8 cellular contexts compared by ENCODE assay signal in the genomic region with DNA sequence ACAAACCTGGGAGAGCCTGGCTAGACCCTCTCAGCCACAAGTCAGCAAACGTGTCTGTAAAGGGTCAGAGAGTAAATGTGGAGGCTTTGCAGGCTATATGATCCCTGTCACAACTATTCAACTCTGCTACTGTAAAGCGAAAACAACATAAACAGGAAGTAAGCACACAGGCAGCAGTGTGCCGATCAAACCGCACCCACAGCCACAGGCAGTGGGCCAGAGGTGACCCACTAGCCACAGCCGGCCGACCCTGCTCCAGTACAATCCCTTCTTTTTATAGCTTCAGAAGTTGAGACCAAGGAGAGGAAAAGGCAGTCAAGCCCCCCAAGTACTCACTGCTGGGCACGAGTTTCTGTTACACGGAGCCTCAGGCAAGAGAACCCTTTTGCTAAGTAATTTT.
A peak's percentile ranks its signal among the peaks of the same experiment; 100 is the strongest.
DNase-seq lines count a peak whose midpoint lies in the region; ATAC-seq and TF ChIP-seq lines count a peak whose summit lies in the region.

No MANE protein-coding gene starts in this region.

- H3K27me3 ChIP-seq in CD4-positive, alpha-beta T cell (ENCODE audit: control insufficient read depth, insufficient read depth, low read length) = no peaks in the 10 kb centered on the region
- H3K27me3 ChIP-seq in Panc1 (ENCODE audit: control insufficient read depth, insufficient read depth, low read length) (no peaks in the 10 kb centered on the region), left lung (no peaks in the 10 kb centered on the region)

- no peaks in the 10 kb centered on the region for H3K36me3 ChIP-seq in Panc1 (ENCODE audit: control insufficient read depth, insufficient read depth, low read length)
- no peaks in the 10 kb centered on the region for H3K36me3 ChIP-seq in left lung

- peaks cover 40% of the 10 kb centered on the region for H3K4me1 Mint-ChIP-seq in CD4-positive, alpha-beta T cell (ENCODE audit: low read depth)
- H3K4me1 Mint-ChIP-seq in naive thymus-derived CD8-positive, alpha-beta T cell = peaks cover under 1 to 24% (median 20%) of the 10 kb centered on the region in 4 donors

- CTCF ChIA-PET in CD4-positive, alpha-beta T cell (lab: Charles Lee) = no interaction called here
- CTCF ChIA-PET in Panc1 (lab: Charles Lee) = no interaction called here

- ATAC-seq in CD4-positive, alpha-beta T cell (ENCODE audit: poor library complexity) = no peak
- ATAC-seq in GM21737 (IDR thresholded peaks at IDR 0.05; ENCODE audit: unreplicated experiment) (peak; percentile 69), Panc1 (peak; percentile 84), left lung (peak; percentile 70), HG03196 (IDR thresholded peaks at IDR 0.05; ENCODE audit: unreplicated experiment) (no peak)
- no peak for ATAC-seq in naive thymus-derived CD8-positive, alpha-beta T cell

- TF ChIP-seq CTCF in CD4-positive, alpha-beta T cell (IDR thresholded peaks at IDR 0.05) = no peak
- no peak for TF ChIP-seq CTCF in Panc1 (IDR thresholded peaks at IDR 0.05)
- TF ChIP-seq CTCF in left lung (IDR thresholded peaks at IDR 0.05) = no peak
- TF ChIP-seq CTCF in GM10266 (IDR thresholded peaks at IDR 0.05; ENCODE audit: control insufficient read depth, insufficient read depth, low read depth, missing control alignments) = no peak

- in situ Hi-C loops in Panc1 (cut with HindIII; ENCODE audit: low pct_unique_long_range_greater_than_20kb, low sequenced_read_pairs) = no loop called here

- H3K27me3 Mint-ChIP-seq in CD4-positive, alpha-beta T cell = no peaks in the 10 kb centered on the region
- H3K27me3 Mint-ChIP-seq in naive thymus-derived CD8-positive, alpha-beta T cell = no peaks in the 10 kb centered on the region

- POLR2A ChIA-PET in CD4-positive, alpha-beta T cell (lab: Charles Lee) = no interaction called here
- POLR2A ChIA-PET in Panc1 (lab: Charles Lee) = no interaction called here
- POLR2A ChIA-PET in naive thymus-derived CD8-positive, alpha-beta T cell (lab: Charles Lee) = interaction anchor here (1.5 kb wide), 1 partner anchor 71 kb away, joined by 4 read pairs; no protein-coding TSS in a partner anchor

- peak overlapping the region; percentile 45 for H3K4me3 Mint-ChIP-seq in CD4-positive, alpha-beta T cell
- peak overlapping the region in 4 of 10 donors; percentile 6 to 80 (median 43) for H3K4me3 Mint-ChIP-seq in naive thymus-derived CD8-positive, alpha-beta T cell

- H3K36me3 Mint-ChIP-seq in CD4-positive, alpha-beta T cell (ENCODE audit: low read depth) = no peaks in the 10 kb centered on the region
- no peaks in the 10 kb centered on the region for H3K36me3 Mint-ChIP-seq in naive thymus-derived CD8-positive, alpha-beta T cell

- no peak overlapping the region for H3K27ac ChIP-seq in CD4-positive, alpha-beta T cell (ENCODE audit: low read depth, low read length)
- H3K27ac ChIP-seq in Panc1 (ENCODE audit: low read length) (peak overlapping the region; percentile 75), left lung (peak overlapping the region in 1 of 2 donors; percentile 60)

- DNase-seq in CD4-positive, alpha-beta T cell = no peak
- DNase-seq in Panc1 (ENCODE audit: low read depth, low spot score) = no peak
- DNase-seq in left lung = peak; percentile 65 to 85
- no peak for DNase-seq in activated CD4-positive, alpha-beta T cell treated with anti-CD3 and anti-CD28 coated beads, Interleukin-2, amount 50 U/mL, for 4 hours
- DNase-seq in naive thymus-derived CD8-positive, alpha-beta T cell = no peak
- DNase-seq in GM10266 (ENCODE audit: extremely low spot score) = no peak

- intact Hi-C loops in CD4-positive, alpha-beta T cell (cut with DNase I, micrococcal nuclease) = no loop called here
- intact Hi-C loops in Panc1 (cut with micrococcal nuclease; ENCODE audit: unreplicated experiment) (no loop called here), left lung (cut with DNase I) (no loop called here)

- H3K4me1 ChIP-seq in Panc1 (ENCODE audit: control insufficient read depth, insufficient read depth, low read length) (peaks cover 10% of the 10 kb centered on the region; the same call in 1 of the 2 replicates), left lung (peaks cover 0 to 27% of the 10 kb centered on the region in 2 donors)

- no TSS peak for BruUV-seq in Panc1 (replicated peaks; lab: Mats Ljungman, UMichigan)

- peak overlapping the region; percentile 8 for H3K27ac Mint-ChIP-seq in CD4-positive, alpha-beta T cell
- H3K27ac Mint-ChIP-seq in naive thymus-derived CD8-positive, alpha-beta T cell = peak overlapping the region in 4 of 10 donors; percentile 56 to 85 (median 76)

- H3K9me3 ChIP-seq in CD4-positive, alpha-beta T cell (ENCODE audit: control insufficient read depth, low read length) = no peaks in the 10 kb centered on the region
- H3K9me3 ChIP-seq in Panc1 (ENCODE audit: control insufficient read depth, insufficient read depth, low read depth, low read length) (no peaks in the 10 kb centered on the region), left lung (no peaks in the 10 kb centered on the region)

- H3K4me3 ChIP-seq in Panc1 (ENCODE audit: low read depth in 2 of 2, low read length in 2 of 2) (peak overlapping the region; percentile 17 to 53), left lung (no peak overlapping the region)

- no peaks in the 10 kb centered on the region for H3K9me3 Mint-ChIP-seq in CD4-positive, alpha-beta T cell
- H3K9me3 Mint-ChIP-seq in naive thymus-derived CD8-positive, alpha-beta T cell = no peaks in the 10 kb centered on the region

Comparison
In these comparisons a context has a peak if more than half of its experiments do, and no peak if none do; other contexts are left out.
1. ATAC-seq: peak in GM21737 (single experiment), Panc1 (single experiment) and left lung (single experiment); none in CD4-positive, alpha-beta T cell (single experiment), HG03196 (single experiment) and naive thymus-derived CD8-positive, alpha-beta T cell (0 of 2).
2. DNase-seq: peak in left lung (2 of 2); none in CD4-positive, alpha-beta T cell (0 of 10), Panc1 (single experiment), activated CD4-positive, alpha-beta T cell treated with anti-CD3 and anti-CD28 coated beads, Interleukin-2, amount 50 U/mL, for 4 hours (0 of 2), naive thymus-derived CD8-positive, alpha-beta T cell (0 of 10) and GM10266 (single experiment).
3. H3K4me3 ChIP-seq: peak in Panc1 (2 of 2); none in left lung (0 of 2).